Comparison of ENCODE assay signal across 16 cellular contexts in genomic region chr11:120391854-120392253, GRCh38. TPM values are rescaled to one million over a fixed set of nuclear protein-coding genes. Genes with fewer than 3 reads are reported as not detected.
DNase-seq lines count a peak whose midpoint lies in the region; ATAC-seq and TF ChIP-seq lines count a peak whose summit lies in the region.
"Had no signal": no experiment of that assay in that cellular context is flagged by ENCODE, and none has a peak within 500 bp of the region (broad histone marks: within the 10 kb centered on the region; RNA-seq: fewer than 3 reads in every experiment).

No MANE protein-coding gene starts in this region.

- H3K36me3 Mint-ChIP-seq in GM23338 (ENCODE audit: low read depth) (peaks cover 16% of the 10 kb centered on the region; the same call in 2 of the 3 replicates), progenitor cell of endocrine pancreas (ENCODE audit: insufficient read depth) (peaks cover 13% of the 10 kb centered on the region)

- H3K4me3 Mint-ChIP-seq in GM23338 (no peak overlapping the region), progenitor cell of endocrine pancreas (ENCODE audit: low read depth) (no peak overlapping the region)
- H3K4me3 Mint-ChIP-seq: activated CD4-positive, alpha-beta memory T cell treated with anti-CD3 and anti-CD28 coated beads, Interleukin-2, amount 10 ng/mL, durations not matched to agents 7 days and 5 days; activated naive CD4-positive, alpha-beta T cell treated with anti-CD3 and anti-CD28 coated beads, Interleukin-2, amount 50 U/mL, for 24 hours; activated T-cell treated with anti-CD3 and anti-CD28 coated beads, Interleukin-2, amount 50 U/mL, for 24 hours; CD4-positive, alpha-beta memory T cell; naive B cell had no signal

- H3K79me2 ChIP-seq in GM23338 (replicated peaks; ENCODE audit: insufficient read depth) = peaks cover 75% of the 10 kb centered on the region
- H3K79me2 ChIP-seq in PC-9 (ENCODE audit: low read depth) = peaks cover 94% of the 10 kb centered on the region

- H3K27ac Mint-ChIP-seq in GM23338 (peak overlapping the region; percentile 19), progenitor cell of endocrine pancreas (peak overlapping the region; percentile 40)
- H3K27ac Mint-ChIP-seq: activated CD4-positive, alpha-beta memory T cell treated with anti-CD3 and anti-CD28 coated beads, Interleukin-2, amount 10 ng/mL, durations not matched to agents 7 days and 5 days; activated naive CD4-positive, alpha-beta T cell treated with anti-CD3 and anti-CD28 coated beads, Interleukin-2, amount 50 U/mL, for 24 hours; activated T-cell treated with anti-CD3 and anti-CD28 coated beads, Interleukin-2, amount 50 U/mL, for 24 hours; CD4-positive, alpha-beta memory T cell; naive B cell had no signal

- intact Hi-C loops in left lung (cut with DNase I) (no loop called here), PC-9 (cut with micrococcal nuclease; ENCODE audit: unreplicated experiment) (no loop called here)

- POLR2A ChIA-PET in PC-9 (lab: Charles Lee; ENCODE audit: unreplicated experiment) = interaction anchor here (0.7 kb wide), 1 partner anchor 43 kb away, joined by 6 read pairs; no protein-coding TSS in a partner anchor

- H3K9me3 ChIP-seq in left lung (no peaks in the 10 kb centered on the region), PC-9 (ENCODE audit: insufficient read depth, low read depth) (peaks cover 5% of the 10 kb centered on the region; the same call in 1 of the 2 replicates)

- H3K9me2 ChIP-seq in GM23338 (ENCODE audit: insufficient read depth) (no peaks in the 10 kb centered on the region), PC-9 (ENCODE audit: insufficient read depth) (no peaks in the 10 kb centered on the region)

- H2AFZ ChIP-seq in GM23338 = no peak overlapping the region
- no peak overlapping the region for H2AFZ ChIP-seq in PC-9

- no peaks in the 10 kb centered on the region for H3F3A ChIP-seq in GM23338 (replicated peaks; ENCODE audit: low read depth)
- H3F3A ChIP-seq in PC-9 (ENCODE audit: insufficient read depth, low read depth) = peaks cover 6% of the 10 kb centered on the region; the same call in 1 of the 2 replicates

- no peaks in the 10 kb centered on the region for H3K27me3 ChIP-seq in GM23338 (ENCODE audit: insufficient read depth)
- H3K27me3 ChIP-seq in left lung = no peaks in the 10 kb centered on the region
- no peaks in the 10 kb centered on the region for H3K27me3 ChIP-seq in PC-9 (ENCODE audit: insufficient read depth, low read depth)

- H3K4me1 ChIP-seq in GM23338 (ENCODE audit: insufficient read depth) (no peaks in the 10 kb centered on the region), left lung (peaks cover 13 to 19% of the 10 kb centered on the region in 2 donors), PC-9 (replicated peaks; ENCODE audit: insufficient read depth) (peaks cover 20% of the 10 kb centered on the region)

- no peak overlapping the region for H3K4me3 ChIP-seq in GM23338
- H3K4me3 ChIP-seq in left lung = no peak overlapping the region
- no peak overlapping the region for H3K4me3 ChIP-seq in PC-9

- CTCF ChIA-PET in PC-9 (lab: Charles Lee) = no interaction called here

- TF ChIP-seq CTCF in GM23338 (conservative IDR thresholded peaks at IDR 0.05; ENCODE audit: low read depth in 2 of 2) (no peak), left lung (IDR thresholded peaks at IDR 0.05) (no peak), progenitor cell of endocrine pancreas (IDR thresholded peaks at IDR 0.05; ENCODE audit: unreplicated experiment) (no peak), PC-9 (conservative IDR thresholded peaks at IDR 0.05) (no peak)

- DNase-seq in GM23338 (ENCODE audit: low spot score) = no peak
- DNase-seq in astrocyte of the hippocampus (ENCODE audit: low read depth, low spot score) = peak; percentile 24
- no peak for DNase-seq in left lung
- DNase-seq in progenitor cell of endocrine pancreas (ENCODE audit: low spot score, unreplicated experiment) = no peak
- no peak for DNase-seq in PC-9
- DNase-seq in D341Med (ENCODE audit: low spot score) = no peak
- no peak for DNase-seq in RKO (ENCODE audit: low spot score)
- DNase-seq in KG1 (lab: John Stamatoyannopoulos, UW) = no peak
- DNase-seq: activated CD4-positive, alpha-beta memory T cell treated with anti-CD3 and anti-CD28 coated beads, Interleukin-2, amount 10 ng/mL, durations not matched to agents 7 days and 5 days; activated T-cell treated with anti-CD3 and anti-CD28 coated beads, Interleukin-2, amount 50 U/mL, for 24 hours; CD4-positive, alpha-beta memory T cell; effector memory CD4-positive, alpha-beta T cell; naive B cell; NCI-H1436; stimulated activated CD4-positive, alpha-beta T cell treated with anti-CD3 and anti-CD28 coated beads, Interleukin-2, amount 100 ng/mL, for 24 hours had no signal

- H3K9me3 Mint-ChIP-seq in GM23338 = peaks cover 14% of the 10 kb centered on the region; the same call in 2 of the 3 replicates
- H3K9me3 Mint-ChIP-seq in progenitor cell of endocrine pancreas (ENCODE audit: low read depth) = peaks cover 15% of the 10 kb centered on the region
- H3K9me3 Mint-ChIP-seq: activated CD4-positive, alpha-beta memory T cell treated with anti-CD3 and anti-CD28 coated beads, Interleukin-2, amount 10 ng/mL, durations not matched to agents 7 days and 5 days had no signal

- H4K20me1 ChIP-seq in GM23338 (replicated peaks; ENCODE audit: insufficient read depth) = no peaks in the 10 kb centered on the region
- H4K20me1 ChIP-seq in PC-9 (ENCODE audit: insufficient read depth) = peaks cover 9% of the 10 kb centered on the region; the same call in 1 of the 2 replicates

- H3K4me2 ChIP-seq in GM23338 = no peak overlapping the region
- no peak overlapping the region for H3K4me2 ChIP-seq in PC-9

- H3K36me3 ChIP-seq in GM23338 (ENCODE audit: insufficient read depth) = no peaks in the 10 kb centered on the region
- no peaks in the 10 kb centered on the region for H3K36me3 ChIP-seq in left lung
- no peaks in the 10 kb centered on the region for H3K36me3 ChIP-seq in PC-9 (ENCODE audit: low read depth)

- H3K4me1 Mint-ChIP-seq in GM23338 = peaks cover 9% of the 10 kb centered on the region
- peaks cover 12% of the 10 kb centered on the region for H3K4me1 Mint-ChIP-seq in progenitor cell of endocrine pancreas (ENCODE audit: low read depth)
- H3K4me1 Mint-ChIP-seq: activated CD4-positive, alpha-beta memory T cell treated with anti-CD3 and anti-CD28 coated beads, Interleukin-2, amount 10 ng/mL, durations not matched to agents 7 days and 5 days; activated naive CD4-positive, alpha-beta T cell treated with anti-CD3 and anti-CD28 coated beads, Interleukin-2, amount 50 U/mL, for 24 hours had no signal

- ATAC-seq in GM23338 = no peak
- ATAC-seq in left lung = peak; percentile 42

- no peaks in the 10 kb centered on the region for H3K27me3 Mint-ChIP-seq in GM23338 (ENCODE audit: insufficient read depth, low read depth, poor library complexity)
- no peaks in the 10 kb centered on the region for H3K27me3 Mint-ChIP-seq in progenitor cell of endocrine pancreas

- H3K27ac ChIP-seq in GM23338 (ENCODE audit: low read depth) (no peak overlapping the region), left lung (peak overlapping the region; percentile 10 to 21), PC-9 (no peak overlapping the region)

- BruUV-seq in PC-9 (replicated peaks; lab: Mats Ljungman, UMichigan) = no TSS peak

TF ChIP-seq in GM23338, 12 proteins besides CTCF, POLR2A, EP300 and RAD21 (continues in another document):
- TF ChIP-seq POLR2AphosphoS5 (IDR thresholded peaks at IDR 0.05; ENCODE audit: low read depth) (no peak), EZH2phosphoT487 (IDR thresholded peaks at IDR 0.05; ENCODE audit: unreplicated experiment) (no peak), NANOG (IDR thresholded peaks at IDR 0.05; ENCODE audit: borderline replicate concordance) (no peak), CREB1 (CRISPR knock-in tag; IDR thresholded peaks at IDR 0.05; ENCODE audit: low read depth) (no peak)

RNA-seq across cellular contexts. Expression of gene ARHGEF12, which starts 55.6 kb away (rescaled TPM):
- 35.4 and 38.9 TPM in 2 replicates for total RNA-seq in GM23338 (2014; rRNA removed; shearing (Covaris generic))
- 8.5 and 9.0 TPM in 2 replicates for polyA plus RNA-seq in GM23338 (2016; fragmentation: Nextera tagmentation; extraction: Ambion mirVana)
- total RNA-seq in left lung (100 to 1,000 TPM; 101 to 109 TPM), progenitor cell of endocrine pancreas (64.9 and 66.2 TPM in 2 replicates), PC-9 (2021) (61.5 and 76.5 TPM in 2 replicates)

Comparison
In these comparisons a context has a peak if more than half of its experiments do, and no peak if none do; other contexts are left out.
1. H3K27ac ChIP-seq: peak in left lung (2 of 2); none in GM23338 (single experiment) and PC-9 (single experiment).